Comparison of ENCODE assay signal across 21 cellular contexts in genomic region chr21:35340273-35340672, GRCh38.
DNase-seq lines count a peak whose midpoint lies in the region; TF ChIP-seq lines count a peak whose summit lies in the region.
"Had no signal": no experiment of that assay in that cellular context is flagged by ENCODE, and none has a peak within 500 bp of the region (broad histone marks: within the 10 kb centered on the region; RNA-seq: fewer than 3 reads in every experiment).

No MANE protein-coding gene starts in this region.

- intact Hi-C loops in stomach (cut with DNase I; ENCODE audit: low total_unique reads) = no loop called here

- no peaks in the 10 kb centered on the region for H3K9me3 ChIP-seq in stomach
- H3K9me3 ChIP-seq: thyroid gland had no signal

- TF ChIP-seq CTCF in epithelial cell of proximal tubule (conservative IDR thresholded peaks at IDR 0.05; ENCODE audit: low read depth, low read length) = peak; percentile 21
- TF ChIP-seq CTCF in stomach (IDR thresholded peaks at IDR 0.05) = no peak
- TF ChIP-seq CTCF in GM13976 (IDR thresholded peaks at IDR 0.05; ENCODE audit: borderline replicate concordance, control extremely low read depth, extremely low read depth, insufficient read depth, missing control alignments) = no peak

- 72 to 86% (median 76%) methylated on average over 2 of the region's 2 CpGs for WGBS in stomach, 5 donors

- H3K27me3 ChIP-seq in stomach = no peaks in the 10 kb centered on the region
- H3K27me3 ChIP-seq: thyroid gland had no signal

- DNase-seq in SHP77 treated with DMSO at 0.1 percent for 48 hours (lab: John Stamatoyannopoulos, UW) (peak; percentile 3), SHP77 (lab: John Stamatoyannopoulos, UW) (no peak), NCI-H774 (lab: John Stamatoyannopoulos, UW) (peak; percentile 5), epithelial cell of proximal tubule (ENCODE audit: low read depth) (no peak), stomach (peak; percentile 42), GM13976 (ENCODE audit: low spot score) (no peak), NCI-H1694 treated with DMSO at 0.1 percent for 48 hours (lab: John Stamatoyannopoulos, UW) (no peak)
- DNase-seq in NK-92 treated with Interleukin-12 subunit alpha and Interleukin-12 subunit beta, amount 100 ng/mL, for 24 hours (lab: John Stamatoyannopoulos, UW) = no peak
- DNase-seq: activated CD8-positive, alpha-beta T cell treated with anti-CD3 and anti-CD28 coated beads for 36 hours; activated T-cell treated with anti-CD3 and anti-CD28 coated beads for 4 hours; amygdala; kidney glomerular epithelial cell; naive B cell; NCI-H187; nucleus accumbens; stimulated activated CD4-positive, alpha-beta T cell treated with anti-CD3 and anti-CD28 coated beads, Interleukin-4, amount 100 ng/mL, for 24 hours; stimulated activated naive CD8-positive, alpha-beta T cell treated with anti-CD3 and anti-CD28 coated beads, Interleukin-15, Interleukin-2, amounts not matched to agents 100 U/mL and 50 U/mL, for 24 hours; T-helper 9 cell; thyroid gland had no signal

- H3K4me1 ChIP-seq in stomach = peaks cover 0 to 8% (median 2%) of the 10 kb centered on the region in 4 donors
- H3K4me1 ChIP-seq: thyroid gland had no signal

- no peak for TF ChIP-seq EP300 in stomach (IDR thresholded peaks at IDR 0.05)

- in situ Hi-C loops in GM13976 (cut with MboI; ENCODE audit: low sequenced_read_pairs, unreplicated experiment) = no loop called here

- no peak for TF ChIP-seq POLR2A in stomach (IDR thresholded peaks at IDR 0.05)

- no peak overlapping the region for H3K4me3 ChIP-seq in epithelial cell of proximal tubule (ENCODE audit: low read depth, low read length)
- no peak overlapping the region for H3K4me3 ChIP-seq in stomach
- H3K4me3 ChIP-seq: coronary artery, thyroid gland had no signal

- no peak overlapping the region for H3K27ac ChIP-seq in stomach
- H3K27ac ChIP-seq: coronary artery, RWPE1, thyroid gland had no signal

- no peaks in the 10 kb centered on the region for H3K36me3 ChIP-seq in stomach
- H3K36me3 ChIP-seq: thyroid gland had no signal

Comparison
In these comparisons a context has a peak if more than half of its experiments do, and no peak if none do; other contexts are left out.
1. DNase-seq: peak in SHP77 treated with DMSO at 0.1 percent for 48 hours (single experiment), NCI-H774 (single experiment) and stomach (single experiment); none in SHP77 (0 of 2), epithelial cell of proximal tubule (single experiment), GM13976 (single experiment), NCI-H1694 treated with DMSO at 0.1 percent for 48 hours (single experiment) and NK-92 treated with Interleukin-12 subunit alpha and Interleukin-12 subunit beta, amount 100 ng/mL, for 24 hours (single experiment).